ENCODE assay signal across 8 cellular contexts in genomic region chr13:97855570-97855970, GRCh38.
DNase-seq lines count a peak whose midpoint lies in the region; ATAC-seq and TF ChIP-seq lines count a peak whose summit lies in the region.

No MANE protein-coding gene starts in this region.

- no peaks in the 10 kb centered on the region for H3K36me3 Mint-ChIP-seq in activated T-cell treated with anti-CD3 and anti-CD28 coated beads, Interleukin-2, amount 50 U/mL, for 72 hours (ENCODE audit: insufficient read depth in 2 of 2)
- H3K36me3 Mint-ChIP-seq in activated T-cell treated with anti-CD3 and anti-CD28 coated beads, Interleukin-2, amount 50 U/mL, for 24 hours (ENCODE audit: low read depth) = no peaks in the 10 kb centered on the region
- no peaks in the 10 kb centered on the region for H3K36me3 Mint-ChIP-seq in activated naive CD8-positive, alpha-beta T cell treated with anti-CD3 and anti-CD28 coated beads, Interleukin-2, amount 50 U/mL, for 24 hours (ENCODE audit: low read depth)

- H3K4me3 Mint-ChIP-seq in activated T-cell treated with anti-CD3 and anti-CD28 coated beads, Interleukin-2, amount 50 U/mL, for 72 hours = no peak overlapping the region
- no peak overlapping the region for H3K4me3 Mint-ChIP-seq in activated T-cell treated with anti-CD3 and anti-CD28 coated beads, Interleukin-2, amount 50 U/mL, for 24 hours
- H3K4me3 Mint-ChIP-seq in activated naive CD8-positive, alpha-beta T cell treated with anti-CD3 and anti-CD28 coated beads, Interleukin-2, amount 50 U/mL, for 24 hours = no peak overlapping the region

- no peak overlapping the region for H3K27ac Mint-ChIP-seq in activated T-cell treated with anti-CD3 and anti-CD28 coated beads, Interleukin-2, amount 50 U/mL, for 72 hours
- H3K27ac Mint-ChIP-seq in activated T-cell treated with anti-CD3 and anti-CD28 coated beads, Interleukin-2, amount 50 U/mL, for 24 hours = no peak overlapping the region
- H3K27ac Mint-ChIP-seq in activated naive CD8-positive, alpha-beta T cell treated with anti-CD3 and anti-CD28 coated beads, Interleukin-2, amount 50 U/mL, for 24 hours = no peak overlapping the region

- no peak overlapping the region for H3K27ac ChIP-seq in heart left ventricle

- H3K4me1 ChIP-seq in heart left ventricle = peaks cover 0 to 18% (median 3%) of the 10 kb centered on the region in 12 donors

- peaks cover 16% of the 10 kb centered on the region for H3K27me3 Mint-ChIP-seq in activated T-cell treated with anti-CD3 and anti-CD28 coated beads, Interleukin-2, amount 50 U/mL, for 72 hours (ENCODE audit: low read depth)
- H3K27me3 Mint-ChIP-seq in activated T-cell treated with anti-CD3 and anti-CD28 coated beads, Interleukin-2, amount 50 U/mL, for 24 hours = peaks cover 10% of the 10 kb centered on the region
- peaks cover 17% of the 10 kb centered on the region for H3K27me3 Mint-ChIP-seq in activated naive CD8-positive, alpha-beta T cell treated with anti-CD3 and anti-CD28 coated beads, Interleukin-2, amount 50 U/mL, for 24 hours

- intact Hi-C loops in heart left ventricle (cut with DNase I) = loop anchor here (2.0 to 10.0 kb wide), 14 partner anchors 55 to 989 kb away; no protein-coding TSS in a partner anchor

- peak; percentile 33 to 45 for ATAC-seq in activated T-cell treated with anti-CD3 and anti-CD28 coated beads, Interleukin-2, amount 50 U/mL, for 72 hours (replicated peaks in 1 of 2)
- ATAC-seq in HG02798 (IDR thresholded peaks at IDR 0.05; ENCODE audit: poor library complexity, unreplicated experiment) = peak; percentile 68
- peak; percentile 66 for ATAC-seq in activated naive CD8-positive, alpha-beta T cell treated with anti-CD3 and anti-CD28 coated beads, Interleukin-2, amount 50 U/mL, for 24 hours
- peak; percentile 71 to 86 (median 84) for ATAC-seq in heart left ventricle
- no peak for ATAC-seq in GM21717 (IDR thresholded peaks at IDR 0.05; ENCODE audit: unreplicated experiment)

- peaks cover 2 to 3% of the 10 kb centered on the region in 2 donors for H3K9me3 Mint-ChIP-seq in activated T-cell treated with anti-CD3 and anti-CD28 coated beads, Interleukin-2, amount 50 U/mL, for 72 hours
- no peaks in the 10 kb centered on the region for H3K9me3 Mint-ChIP-seq in activated T-cell treated with anti-CD3 and anti-CD28 coated beads, Interleukin-2, amount 50 U/mL, for 24 hours
- H3K9me3 Mint-ChIP-seq in activated naive CD8-positive, alpha-beta T cell treated with anti-CD3 and anti-CD28 coated beads, Interleukin-2, amount 50 U/mL, for 24 hours = peaks cover 5% of the 10 kb centered on the region

- TF ChIP-seq CTCF in heart left ventricle (IDR thresholded peaks at IDR 0.05) = peak; percentile 72 to 93 (median 86)
- peak; percentile 81 for TF ChIP-seq CTCF in retinal pigment epithelial cell (conservative IDR thresholded peaks at IDR 0.05; ENCODE audit: low read depth, low read length)

- DNase-seq in activated T-cell treated with anti-CD3 and anti-CD28 coated beads, Interleukin-2, amount 50 U/mL, for 72 hours = peak; percentile 8 to 17
- no peak for DNase-seq in activated T-cell treated with anti-CD3 and anti-CD28 coated beads, Interleukin-2, amount 50 U/mL, for 24 hours
- DNase-seq in NCI-H2196 (lab: John Stamatoyannopoulos, UW; ENCODE audit: unreplicated experiment) = peak; percentile 65
- peak; percentile 10 for DNase-seq in activated naive CD8-positive, alpha-beta T cell treated with anti-CD3 and anti-CD28 coated beads, Interleukin-2, amount 50 U/mL, for 24 hours
- peak in 3 of 5 donors; percentile 23 to 29 (median 25) for DNase-seq in heart left ventricle
- DNase-seq in retinal pigment epithelial cell (ENCODE audit: low read depth) = peak; percentile 68

- no peaks in the 10 kb centered on the region for H3K27me3 ChIP-seq in heart left ventricle

- WGBS in heart left ventricle, 4 donors = 8 to 14% (median 12%) methylated on average over 8 of the region's 8 CpGs

- no peaks in the 10 kb centered on the region for H3K9me3 ChIP-seq in heart left ventricle

- H3K4me1 Mint-ChIP-seq in activated T-cell treated with anti-CD3 and anti-CD28 coated beads, Interleukin-2, amount 50 U/mL, for 72 hours (ENCODE audit: low read depth) = no peaks in the 10 kb centered on the region
- H3K4me1 Mint-ChIP-seq in activated T-cell treated with anti-CD3 and anti-CD28 coated beads, Interleukin-2, amount 50 U/mL, for 24 hours (ENCODE audit: low read depth) = no peaks in the 10 kb centered on the region
- H3K4me1 Mint-ChIP-seq in activated naive CD8-positive, alpha-beta T cell treated with anti-CD3 and anti-CD28 coated beads, Interleukin-2, amount 50 U/mL, for 24 hours = no peaks in the 10 kb centered on the region

- H3K4me3 ChIP-seq in heart left ventricle = no peak overlapping the region
- H3K4me3 ChIP-seq in retinal pigment epithelial cell (ENCODE audit: low read length) = no peak overlapping the region

- no peak for TF ChIP-seq POLR2A in heart left ventricle (IDR thresholded peaks at IDR 0.05)

- H3K36me3 ChIP-seq in heart left ventricle = no peaks in the 10 kb centered on the region
